Comparison of ENCODE assay signal across 18 cellular contexts in the genomic region with DNA sequence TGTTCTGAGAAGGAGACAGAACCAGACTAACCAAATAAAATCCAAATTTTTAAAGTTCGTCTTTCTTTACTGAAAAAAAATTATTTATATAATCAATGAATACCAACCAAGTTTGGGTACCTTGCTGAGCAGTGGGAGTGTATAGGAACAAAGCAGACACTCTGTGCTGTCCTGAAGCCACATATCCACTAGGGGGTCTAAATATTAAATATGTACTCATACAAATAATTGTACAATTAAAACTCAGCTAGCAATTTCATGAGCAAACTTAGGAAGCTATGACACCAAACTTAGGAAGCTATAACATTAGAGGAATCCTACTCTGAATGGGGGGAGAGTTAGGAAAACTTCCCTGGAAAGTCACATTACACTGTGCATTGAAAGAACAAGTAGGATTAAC.
A peak's percentile ranks its signal among the peaks of the same experiment; 100 is the strongest.
DNase-seq lines count a peak whose midpoint lies in the region; ATAC-seq and TF ChIP-seq lines count a peak whose summit lies in the region.
"Had no signal": no experiment of that assay in that cellular context is flagged by ENCODE, and none has a peak within 500 bp of the region (broad histone marks: within the 10 kb centered on the region; RNA-seq: fewer than 3 reads in every experiment).

No MANE protein-coding gene starts in this region.

- no peak overlapping the region for H3K4me3 ChIP-seq in fibroblast of the aortic adventitia (ENCODE audit: low read depth, low read length)
- no peak overlapping the region for H3K4me3 ChIP-seq in upper lobe of left lung
- H3K4me3 ChIP-seq: heart left ventricle had no signal

- ATAC-seq in HG02852 (IDR thresholded peaks at IDR 0.05; ENCODE audit: unreplicated experiment) (no peak), upper lobe of left lung (ENCODE audit: low FRiP score in 2 of 2) (no peak)
- ATAC-seq: activated CD4-positive, alpha-beta T cell treated with anti-CD3 and anti-CD28 coated beads for 36 hours; activated CD8-positive, alpha-beta memory T cell treated with anti-CD3 and anti-CD28 coated beads, Interleukin-2, amount 10 ng/mL, durations not matched to agents 7 days and 5 days; heart left ventricle had no signal

- H3K27ac ChIP-seq in C4-2B = no peak overlapping the region
- H3K27ac ChIP-seq in RWPE1 = no peak overlapping the region
- no peak overlapping the region for H3K27ac ChIP-seq in upper lobe of left lung
- H3K27ac ChIP-seq: heart left ventricle, neutrophil had no signal

- no peaks in the 10 kb centered on the region for H3K4me1 ChIP-seq in upper lobe of left lung
- H3K4me1 ChIP-seq: heart left ventricle had no signal

- TF ChIP-seq CTCF in C4-2B (conservative IDR thresholded peaks at IDR 0.05) = peak; percentile 27
- TF ChIP-seq CTCF in RWPE1 (conservative IDR thresholded peaks at IDR 0.05; ENCODE audit: low read depth) = peak; percentile 12; the same call in 1 of the 2 replicates
- peak; percentile 23 for TF ChIP-seq CTCF in fibroblast of the aortic adventitia (IDR thresholded peaks at IDR 0.05; ENCODE audit: insufficient read depth, low read length)
- no peak for TF ChIP-seq CTCF in upper lobe of left lung (IDR thresholded peaks at IDR 0.05)

- TF ChIP-seq POLR2A in upper lobe of left lung (IDR thresholded peaks at IDR 0.05) = no peak

- TF ChIP-seq EP300 in upper lobe of left lung (IDR thresholded peaks at IDR 0.05) = no peak

- H3K36me3 ChIP-seq in upper lobe of left lung = no peaks in the 10 kb centered on the region
- H3K36me3 ChIP-seq: heart left ventricle, neutrophil had no signal

- POLR2A ChIA-PET in RWPE1 (lab: Yijun Ruan, JAX; ENCODE audit: low non-redundant PET) = no interaction called here

- DNase-seq in HCEC 1CT (peak; percentile 6), RWPE1 (ENCODE audit: low spot score) (no peak), fibroblast of the aortic adventitia (ENCODE audit: low read depth) (peak; percentile 10), NCI-H345 (lab: John Stamatoyannopoulos, UW) (no peak), upper lobe of left lung (no peak)
- DNase-seq: activated CD4-positive, alpha-beta T cell treated with anti-CD3 and anti-CD28 coated beads for 36 hours; activated CD8-positive, alpha-beta memory T cell treated with anti-CD3 and anti-CD28 coated beads, Interleukin-2, amount 10 ng/mL, durations not matched to agents 7 days and 5 days; effector CD8-positive, alpha-beta T cell; heart left ventricle; immature natural killer cell; KG1; NCI-H1105; NCI-H2171; NCI-H526 treated with DMSO at 0.1 percent for 48 hours; retina had no signal

- no peaks in the 10 kb centered on the region for H3K9me3 ChIP-seq in upper lobe of left lung
- H3K9me3 ChIP-seq: neutrophil had no signal

- no peaks in the 10 kb centered on the region for H3K27me3 ChIP-seq in upper lobe of left lung
- H3K27me3 ChIP-seq: heart left ventricle, neutrophil had no signal

- 79 to 91% methylated on average over 1 of the region's 1 CpG for WGBS in upper lobe of left lung, 2 donors

- CTCF ChIA-PET in RWPE1 (lab: Yijun Ruan, JAX) = interaction anchor here (0.5 to 0.6 kb wide), 2 partner anchors 19 to 873 kb away, joined by 3 to 4 read pairs; no protein-coding TSS in a partner anchor

Comparison
In these comparisons a context has a peak if more than half of its experiments do, and no peak if none do; other contexts are left out.
1. CTCF ChIP-seq: peak in C4-2B (single experiment), RWPE1 (single experiment) and fibroblast of the aortic adventitia (single experiment); none in upper lobe of left lung (0 of 6).
2. DNase-seq: peak in HCEC 1CT (single experiment) and fibroblast of the aortic adventitia (single experiment); none in RWPE1 (single experiment), NCI-H345 (single experiment) and upper lobe of left lung (0 of 2).